8 cellular contexts compared by ENCODE assay signal in genomic region chr11:121321614-121322243, GRCh38. TPM values are rescaled to one million over a fixed set of nuclear protein-coding genes. Genes with fewer than 3 reads are reported as not detected.
DNase-seq lines count a peak whose midpoint lies in the region; ATAC-seq and TF ChIP-seq lines count a peak whose summit lies in the region.

No MANE protein-coding gene starts in this region.

- no peaks in the 10 kb centered on the region for H3K36me3 Mint-ChIP-seq in activated CD4-positive, alpha-beta T cell treated with anti-CD3 and anti-CD28 coated beads, Interleukin-2, amount 10 ng/mL, durations not matched to agents 24 days and 14 days (ENCODE audit: low read depth)

- no peaks in the 10 kb centered on the region for H3K4me1 ChIP-seq in gastroesophageal sphincter

- TF ChIP-seq POLR2A in gastroesophageal sphincter (IDR thresholded peaks at IDR 0.05) = no peak

- intact Hi-C loops in activated CD4-positive, alpha-beta T cell treated with anti-CD3 and anti-CD28 coated beads, Interleukin-2, amount 10 ng/mL, durations not matched to agents 24 days and 14 days (cut with micrococcal nuclease) = loop anchor here (5.0 kb wide), 1 partner anchor 141 kb away; no protein-coding TSS in a partner anchor

- no peaks in the 10 kb centered on the region for H3K9me3 ChIP-seq in gastroesophageal sphincter

- WGBS in gastroesophageal sphincter (ENCODE audit: low coverage in 1 of 2), 2 donors = 32 to 50% methylated on average over 7 of the region's 7 CpGs

- H3K4me3 ChIP-seq in gastroesophageal sphincter = no peak overlapping the region

- no peak overlapping the region for H3K27ac Mint-ChIP-seq in activated CD4-positive, alpha-beta T cell treated with anti-CD3 and anti-CD28 coated beads, Interleukin-2, amount 10 ng/mL, durations not matched to agents 24 days and 14 days

- no peaks in the 10 kb centered on the region for H3K36me3 ChIP-seq in gastroesophageal sphincter

- H3K4me1 Mint-ChIP-seq in activated CD4-positive, alpha-beta T cell treated with anti-CD3 and anti-CD28 coated beads, Interleukin-2, amount 10 ng/mL, durations not matched to agents 24 days and 14 days = peaks cover 24% of the 10 kb centered on the region

- peak in 3 of 4 experiments; percentile 45 to 57 (median 49) for TF ChIP-seq CTCF in gastroesophageal sphincter (IDR thresholded peaks at IDR 0.05)

- no peaks in the 10 kb centered on the region for H3K27me3 ChIP-seq in gastroesophageal sphincter

- peak; percentile 60 for ATAC-seq in GM21360 (IDR thresholded peaks at IDR 0.05; ENCODE audit: unreplicated experiment)
- no peak for ATAC-seq in gastroesophageal sphincter
- ATAC-seq in HG02884 (IDR thresholded peaks at IDR 0.05; ENCODE audit: unreplicated experiment) = no peak
- no peak for ATAC-seq in GM19023 (IDR thresholded peaks at IDR 0.05; ENCODE audit: unreplicated experiment)

- DNase-seq in ELF-1 (ENCODE audit: low read depth, low spot score) = peak; percentile 60
- DNase-seq in NCI-H1092 treated with DMSO at 0.1 percent for 48 hours (lab: John Stamatoyannopoulos, UW) = peak; percentile 85
- DNase-seq in activated CD4-positive, alpha-beta T cell treated with anti-CD3 and anti-CD28 coated beads, Interleukin-2, amount 10 ng/mL, durations not matched to agents 24 days and 14 days = peak; percentile 82
- peak; percentile 50 for DNase-seq in putamen (ENCODE audit: low spot score)

- TF ChIP-seq EP300 in gastroesophageal sphincter (IDR thresholded peaks at IDR 0.05) = no peak

- H3K9me3 Mint-ChIP-seq in activated CD4-positive, alpha-beta T cell treated with anti-CD3 and anti-CD28 coated beads, Interleukin-2, amount 10 ng/mL, durations not matched to agents 24 days and 14 days = no peaks in the 10 kb centered on the region

- H3K27me3 Mint-ChIP-seq in activated CD4-positive, alpha-beta T cell treated with anti-CD3 and anti-CD28 coated beads, Interleukin-2, amount 10 ng/mL, durations not matched to agents 24 days and 14 days = no peaks in the 10 kb centered on the region

- no peak overlapping the region for H3K27ac ChIP-seq in gastroesophageal sphincter

- no peak overlapping the region for H3K4me3 Mint-ChIP-seq in activated CD4-positive, alpha-beta T cell treated with anti-CD3 and anti-CD28 coated beads, Interleukin-2, amount 10 ng/mL, durations not matched to agents 24 days and 14 days

RNA-seq across cellular contexts. Expression of gene SC5D, which starts 29.2 kb away (rescaled TPM):
- total RNA-seq in activated CD4-positive, alpha-beta T cell treated with anti-CD3 and anti-CD28 coated beads, Interleukin-2, amount 10 ng/mL, durations not matched to agents 24 days and 14 days = 22.9 and 25.4 TPM in 2 replicates
- total RNA-seq in gastroesophageal sphincter = 10 to 100 TPM; 23.6 to 38.3 (median 26.2) TPM
